Comparison of ENCODE assay signal across 8 cellular contexts in genomic region chrX:41337140-41337539, GRCh38. TPM values are rescaled to one million over a fixed set of nuclear protein-coding genes. Genes with fewer than 3 reads are reported as not detected.
DNase-seq lines count a peak whose midpoint lies in the region; ATAC-seq and TF ChIP-seq lines count a peak whose summit lies in the region.

No MANE protein-coding gene starts in this region.

- H3K4me3 ChIP-seq in heart right ventricle (peak overlapping the region in 9 of 10 donors; percentile 0 to 99 (median 92)), lower lobe of right lung (peak overlapping the region; percentile 74), urinary bladder (ENCODE audit: low read depth, low read length) (peak overlapping the region; percentile 31)

- 19 to 30% methylated on average over 1 of the region's 1 CpG for WGBS in heart right ventricle, 2 donors
- 28% methylated on average over 1 of the region's 1 CpG for WGBS in urinary bladder

- H3K27me3 ChIP-seq in heart right ventricle (no peaks in the 10 kb centered on the region), lower lobe of right lung (ENCODE audit: low read depth) (no peaks in the 10 kb centered on the region)

- TF ChIP-seq CTCF in heart right ventricle (IDR thresholded peaks at IDR 0.05) (no peak), lower lobe of right lung (IDR thresholded peaks at IDR 0.05) (no peak)

- H3K36me3 ChIP-seq in heart right ventricle (peaks cover 0 to 50% (median 12%) of the 10 kb centered on the region in 9 donors), lower lobe of right lung (peaks cover 38% of the 10 kb centered on the region), urinary bladder (ENCODE audit: insufficient read depth) (no peaks in the 10 kb centered on the region)

- peak overlapping the region in 1 of 10 donors; percentile 100 for H3K27ac ChIP-seq in heart right ventricle
- no peak overlapping the region for H3K27ac ChIP-seq in lower lobe of right lung
- no peak overlapping the region for H3K27ac ChIP-seq in urinary bladder (ENCODE audit: low read depth)

- H3K4me1 ChIP-seq in heart right ventricle (peaks cover 0 to 65% (median 36%) of the 10 kb centered on the region in 9 donors), lower lobe of right lung (peaks cover 44% of the 10 kb centered on the region), urinary bladder (ENCODE audit: insufficient read depth) (no peaks in the 10 kb centered on the region)

- DNase-seq in heart right ventricle = no peak
- no peak for DNase-seq in cardiac septum (ENCODE audit: low spot score)
- peak; percentile 15 for DNase-seq in astrocyte of the hippocampus (ENCODE audit: low read depth, low spot score)
- DNase-seq in lower lobe of right lung = no peak
- DNase-seq in central memory CD4-positive, alpha-beta T cell = no peak
- no peak for DNase-seq in NK-92 (lab: John Stamatoyannopoulos, UW; ENCODE audit: unreplicated experiment)

- ATAC-seq in heart right ventricle (no peak), lower lobe of right lung (no peak), GM21723 (IDR thresholded peaks at IDR 0.05; ENCODE audit: unreplicated experiment) (no peak)

- intact Hi-C loops in heart right ventricle (cut with DNase I) (loop anchor here in 4 of 10 donors (5.0 to 10.0 kb wide), 5 partner anchors 62 to 252 kb away; partner anchors contain the start of genes NYX (in 2 of the 4) and USP9X (in 2 of the 4)), cardiac septum (cut with DNase I) (no loop called here), lower lobe of right lung (cut with DNase I) (no loop called here)

- no peaks in the 10 kb centered on the region for H3K9me3 ChIP-seq in heart right ventricle
- no peaks in the 10 kb centered on the region for H3K9me3 ChIP-seq in lower lobe of right lung

RNA-seq across cellular contexts. Expression of gene DDX3X, which starts 3.2 kb away (rescaled TPM):
- total RNA-seq in heart right ventricle (100 to 1,000 TPM; 143 to 247 (median 162) TPM), cardiac septum (214 TPM), lower lobe of right lung (227 TPM), urinary bladder (261 TPM)
- polyA plus RNA-seq in heart right ventricle (10 to 100 TPM; 36.8 to 44.0 TPM), urinary bladder (124 TPM)

Comparison
In these comparisons a context has a peak if more than half of its experiments do, and no peak if none do; other contexts are left out.
1. H3K4me3 ChIP-seq: peak in every context shown above with its lines; median percentile 92 in heart right ventricle; 74 in lower lobe of right lung; 31 in urinary bladder.